ENCODE assay signal across 1 cellular context in genomic region chr5:123037104-123037418, GRCh38.
TF ChIP-seq lines count a peak whose summit lies in the region.

No MANE protein-coding gene starts in this region.

TF ChIP-seq in HEK293, 187 proteins besides CTCF, POLR2A, EP300 and RAD21 (continued from another document):
- TF ChIP-seq, protein P1, sequence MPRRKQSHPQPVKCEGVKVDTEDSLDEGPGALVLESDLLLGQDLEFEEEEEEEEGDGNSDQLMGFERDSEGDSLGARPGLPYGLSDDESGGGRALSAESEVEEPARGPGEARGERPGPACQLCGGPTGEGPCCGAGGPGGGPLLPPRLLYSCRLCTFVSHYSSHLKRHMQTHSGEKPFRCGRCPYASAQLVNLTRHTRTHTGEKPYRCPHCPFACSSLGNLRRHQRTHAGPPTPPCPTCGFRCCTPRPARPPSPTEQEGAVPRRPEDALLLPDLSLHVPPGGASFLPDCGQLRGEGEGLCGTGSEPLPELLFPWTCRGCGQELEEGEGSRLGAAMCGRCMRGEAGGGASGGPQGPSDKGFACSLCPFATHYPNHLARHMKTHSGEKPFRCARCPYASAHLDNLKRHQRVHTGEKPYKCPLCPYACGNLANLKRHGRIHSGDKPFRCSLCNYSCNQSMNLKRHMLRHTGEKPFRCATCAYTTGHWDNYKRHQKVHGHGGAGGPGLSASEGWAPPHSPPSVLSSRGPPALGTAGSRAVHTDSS (tag by site-specific recombination; IDR thresholded peaks at IDR 0.05) = no peak
- TF ChIP-seq ZNF501 (tag by site-specific recombination; IDR thresholded peaks at IDR 0.05) (0 out of 2 replicates have a peak, but pooled peaks have one; percentile 40), FEZF1 (tag by site-specific recombination; IDR thresholded peaks at IDR 0.05) (no peak), ZNF596 (tag by site-specific recombination; IDR thresholded peaks at IDR 0.05) (0 out of 2 replicates have a peak, but pooled peaks have one; percentile 4), MZF1 (tag by site-specific recombination; IDR thresholded peaks at IDR 0.05; ENCODE audit: borderline replicate concordance) (no peak), SETDB1 (IDR thresholded peaks at IDR 0.05; ENCODE audit: insufficient read length, low read length) (no peak), ZSCAN5A (tag by site-specific recombination; IDR thresholded peaks at IDR 0.05) (no peak), ZNF777 (tag by site-specific recombination; IDR thresholded peaks at IDR 0.05; ENCODE audit: borderline replicate concordance) (peak; percentile 94), MEIS1 (CRISPR knock-in tag; IDR thresholded peaks at IDR 0.05; ENCODE audit: borderline replicate concordance) (no peak), PRDM6 (tag by site-specific recombination; IDR thresholded peaks at IDR 0.05) (0 out of 2 replicates have a peak, but pooled peaks have one; percentile 15), ZNF426 (tag by site-specific recombination; IDR thresholded peaks at IDR 0.05) (no peak)
- TF ChIP-seq, protein P2, sequence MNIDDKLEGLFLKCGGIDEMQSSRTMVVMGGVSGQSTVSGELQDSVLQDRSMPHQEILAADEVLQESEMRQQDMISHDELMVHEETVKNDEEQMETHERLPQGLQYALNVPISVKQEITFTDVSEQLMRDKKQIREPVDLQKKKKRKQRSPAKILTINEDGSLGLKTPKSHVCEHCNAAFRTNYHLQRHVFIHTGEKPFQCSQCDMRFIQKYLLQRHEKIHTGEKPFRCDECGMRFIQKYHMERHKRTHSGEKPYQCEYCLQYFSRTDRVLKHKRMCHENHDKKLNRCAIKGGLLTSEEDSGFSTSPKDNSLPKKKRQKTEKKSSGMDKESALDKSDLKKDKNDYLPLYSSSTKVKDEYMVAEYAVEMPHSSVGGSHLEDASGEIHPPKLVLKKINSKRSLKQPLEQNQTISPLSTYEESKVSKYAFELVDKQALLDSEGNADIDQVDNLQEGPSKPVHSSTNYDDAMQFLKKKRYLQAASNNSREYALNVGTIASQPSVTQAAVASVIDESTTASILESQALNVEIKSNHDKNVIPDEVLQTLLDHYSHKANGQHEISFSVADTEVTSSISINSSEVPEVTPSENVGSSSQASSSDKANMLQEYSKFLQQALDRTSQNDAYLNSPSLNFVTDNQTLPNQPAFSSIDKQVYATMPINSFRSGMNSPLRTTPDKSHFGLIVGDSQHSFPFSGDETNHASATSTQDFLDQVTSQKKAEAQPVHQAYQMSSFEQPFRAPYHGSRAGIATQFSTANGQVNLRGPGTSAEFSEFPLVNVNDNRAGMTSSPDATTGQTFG (tag by site-specific recombination; IDR thresholded peaks at IDR 0.05; ENCODE audit: borderline replicate concordance) = no peak
